1 cellular context compared by ENCODE assay signal in the genomic region with DNA sequence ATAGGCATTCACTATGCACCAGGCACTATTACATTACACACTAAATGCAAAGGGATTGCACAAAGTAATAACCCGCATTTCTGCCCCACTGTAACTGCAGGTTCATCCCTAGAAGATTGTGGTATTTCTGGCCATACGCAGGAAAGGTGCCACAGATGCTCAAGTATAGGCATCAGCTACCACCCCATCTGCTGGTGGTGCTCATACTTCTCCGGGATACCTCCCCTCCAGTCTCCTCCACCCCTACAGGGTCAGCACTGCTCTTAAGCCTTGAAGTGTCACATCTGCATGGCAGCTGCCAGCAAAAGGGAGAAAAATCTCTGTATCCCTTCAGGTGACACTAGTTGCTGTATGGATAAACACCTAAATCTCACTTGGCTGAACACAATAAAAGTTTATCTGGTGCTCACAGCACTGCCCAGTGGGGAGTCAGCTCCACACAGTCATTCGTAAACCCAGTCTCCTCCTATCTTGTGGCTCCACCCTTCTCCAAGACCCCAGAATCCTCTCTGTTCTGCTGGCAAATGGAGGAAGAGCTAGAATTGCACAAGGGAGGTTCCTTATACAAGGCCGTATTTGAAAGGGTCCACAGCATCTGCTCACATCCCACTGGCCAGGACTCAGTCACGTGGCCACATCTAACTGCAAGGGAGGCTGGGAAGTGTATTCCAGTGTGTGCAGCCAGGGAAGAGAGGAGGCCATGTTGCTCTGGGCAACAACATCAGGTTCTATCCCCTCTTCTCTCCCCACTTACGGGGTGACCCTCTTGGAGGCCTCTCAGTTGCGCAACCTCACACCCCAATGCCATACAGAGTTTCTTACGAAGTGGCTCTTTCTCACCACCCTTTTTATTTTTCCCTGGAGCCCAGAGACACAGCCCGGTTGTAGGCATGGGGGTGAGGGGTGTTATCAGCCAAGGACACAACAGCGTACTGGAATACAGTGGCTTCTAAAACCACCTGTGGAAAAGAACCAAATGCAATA.
TF ChIP-seq lines count a peak whose summit lies in the region.

No MANE protein-coding gene starts in this region.

TF ChIP-seq in GM12878, 131 proteins besides CTCF, POLR2A, EP300 and RAD21 (continued from another document):
- TF ChIP-seq, protein P1, sequence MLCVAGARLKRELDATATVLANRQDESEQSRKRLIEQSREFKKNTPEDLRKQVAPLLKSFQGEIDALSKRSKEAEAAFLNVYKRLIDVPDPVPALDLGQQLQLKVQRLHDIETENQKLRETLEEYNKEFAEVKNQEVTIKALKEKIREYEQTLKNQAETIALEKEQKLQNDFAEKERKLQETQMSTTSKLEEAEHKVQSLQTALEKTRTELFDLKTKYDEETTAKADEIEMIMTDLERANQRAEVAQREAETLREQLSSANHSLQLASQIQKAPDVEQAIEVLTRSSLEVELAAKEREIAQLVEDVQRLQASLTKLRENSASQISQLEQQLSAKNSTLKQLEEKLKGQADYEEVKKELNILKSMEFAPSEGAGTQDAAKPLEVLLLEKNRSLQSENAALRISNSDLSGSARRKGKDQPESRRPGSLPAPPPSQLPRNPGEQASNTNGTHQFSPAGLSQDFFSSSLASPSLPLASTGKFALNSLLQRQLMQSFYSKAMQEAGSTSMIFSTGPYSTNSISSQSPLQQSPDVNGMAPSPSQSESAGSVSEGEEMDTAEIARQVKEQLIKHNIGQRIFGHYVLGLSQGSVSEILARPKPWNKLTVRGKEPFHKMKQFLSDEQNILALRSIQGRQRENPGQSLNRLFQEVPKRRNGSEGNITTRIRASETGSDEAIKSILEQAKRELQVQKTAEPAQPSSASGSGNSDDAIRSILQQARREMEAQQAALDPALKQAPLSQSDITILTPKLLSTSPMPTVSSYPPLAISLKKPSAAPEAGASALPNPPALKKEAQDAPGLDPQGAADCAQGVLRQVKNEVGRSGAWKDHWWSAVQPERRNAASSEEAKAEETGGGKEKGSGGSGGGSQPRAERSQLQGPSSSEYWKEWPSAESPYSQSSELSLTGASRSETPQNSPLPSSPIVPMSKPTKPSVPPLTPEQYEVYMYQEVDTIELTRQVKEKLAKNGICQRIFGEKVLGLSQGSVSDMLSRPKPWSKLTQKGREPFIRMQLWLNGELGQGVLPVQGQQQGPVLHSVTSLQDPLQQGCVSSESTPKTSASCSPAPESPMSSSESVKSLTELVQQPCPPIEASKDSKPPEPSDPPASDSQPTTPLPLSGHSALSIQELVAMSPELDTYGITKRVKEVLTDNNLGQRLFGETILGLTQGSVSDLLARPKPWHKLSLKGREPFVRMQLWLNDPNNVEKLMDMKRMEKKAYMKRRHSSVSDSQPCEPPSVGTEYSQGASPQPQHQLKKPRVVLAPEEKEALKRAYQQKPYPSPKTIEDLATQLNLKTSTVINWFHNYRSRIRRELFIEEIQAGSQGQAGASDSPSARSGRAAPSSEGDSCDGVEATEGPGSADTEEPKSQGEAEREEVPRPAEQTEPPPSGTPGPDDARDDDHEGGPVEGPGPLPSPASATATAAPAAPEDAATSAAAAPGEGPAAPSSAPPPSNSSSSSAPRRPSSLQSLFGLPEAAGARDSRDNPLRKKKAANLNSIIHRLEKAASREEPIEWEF (IDR thresholded peaks at IDR 0.05; ENCODE audit: insufficient replicate concordance, low read depth, low read length): no peak
- TF ChIP-seq KLF5 (IDR thresholded peaks at IDR 0.05; ENCODE audit: partially characterized antibody): no peak
